1 cellular context compared by ENCODE assay signal in the genomic region with DNA sequence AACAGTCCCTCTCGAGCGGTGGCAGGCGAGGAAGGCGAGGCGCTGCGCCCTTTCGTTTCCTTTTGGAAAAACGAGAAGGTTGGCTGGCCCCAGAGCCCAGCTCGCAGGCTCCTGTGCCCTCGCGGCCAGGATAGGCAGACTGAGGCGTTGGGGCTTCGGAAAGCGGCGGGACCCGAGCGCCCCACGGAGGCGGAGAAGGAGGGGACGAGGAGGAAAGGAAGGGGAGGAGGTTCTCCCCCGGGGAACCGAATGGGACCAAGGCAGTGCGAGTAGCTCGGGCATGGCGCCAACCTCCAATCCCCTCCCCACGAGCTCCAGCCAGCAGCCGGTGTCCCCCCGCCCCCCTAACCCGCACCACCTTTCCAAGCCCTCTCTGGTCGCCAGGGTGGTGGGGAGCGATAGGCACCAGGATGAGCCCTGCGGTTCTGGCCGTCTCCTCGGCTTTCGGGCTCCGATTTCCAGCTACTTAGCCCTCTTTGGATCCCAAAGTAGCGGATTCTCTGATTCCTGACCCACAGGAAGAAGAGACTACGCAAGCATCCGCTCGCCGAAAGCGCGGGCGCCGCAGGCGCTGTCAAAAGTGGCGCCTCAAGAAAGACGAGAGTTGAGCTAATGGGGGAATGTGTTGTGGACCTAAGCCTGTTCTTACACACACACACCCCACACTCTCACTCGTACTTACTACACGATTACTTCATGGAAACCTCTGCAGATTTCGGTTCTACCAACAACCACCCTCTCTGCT.
TF ChIP-seq lines count a peak whose summit lies in the region.

No MANE protein-coding gene starts in this region.

TF ChIP-seq in GM23338, 12 proteins besides CTCF, POLR2A, EP300 and RAD21 (continued from another document):
- TF ChIP-seq, protein P1, sequence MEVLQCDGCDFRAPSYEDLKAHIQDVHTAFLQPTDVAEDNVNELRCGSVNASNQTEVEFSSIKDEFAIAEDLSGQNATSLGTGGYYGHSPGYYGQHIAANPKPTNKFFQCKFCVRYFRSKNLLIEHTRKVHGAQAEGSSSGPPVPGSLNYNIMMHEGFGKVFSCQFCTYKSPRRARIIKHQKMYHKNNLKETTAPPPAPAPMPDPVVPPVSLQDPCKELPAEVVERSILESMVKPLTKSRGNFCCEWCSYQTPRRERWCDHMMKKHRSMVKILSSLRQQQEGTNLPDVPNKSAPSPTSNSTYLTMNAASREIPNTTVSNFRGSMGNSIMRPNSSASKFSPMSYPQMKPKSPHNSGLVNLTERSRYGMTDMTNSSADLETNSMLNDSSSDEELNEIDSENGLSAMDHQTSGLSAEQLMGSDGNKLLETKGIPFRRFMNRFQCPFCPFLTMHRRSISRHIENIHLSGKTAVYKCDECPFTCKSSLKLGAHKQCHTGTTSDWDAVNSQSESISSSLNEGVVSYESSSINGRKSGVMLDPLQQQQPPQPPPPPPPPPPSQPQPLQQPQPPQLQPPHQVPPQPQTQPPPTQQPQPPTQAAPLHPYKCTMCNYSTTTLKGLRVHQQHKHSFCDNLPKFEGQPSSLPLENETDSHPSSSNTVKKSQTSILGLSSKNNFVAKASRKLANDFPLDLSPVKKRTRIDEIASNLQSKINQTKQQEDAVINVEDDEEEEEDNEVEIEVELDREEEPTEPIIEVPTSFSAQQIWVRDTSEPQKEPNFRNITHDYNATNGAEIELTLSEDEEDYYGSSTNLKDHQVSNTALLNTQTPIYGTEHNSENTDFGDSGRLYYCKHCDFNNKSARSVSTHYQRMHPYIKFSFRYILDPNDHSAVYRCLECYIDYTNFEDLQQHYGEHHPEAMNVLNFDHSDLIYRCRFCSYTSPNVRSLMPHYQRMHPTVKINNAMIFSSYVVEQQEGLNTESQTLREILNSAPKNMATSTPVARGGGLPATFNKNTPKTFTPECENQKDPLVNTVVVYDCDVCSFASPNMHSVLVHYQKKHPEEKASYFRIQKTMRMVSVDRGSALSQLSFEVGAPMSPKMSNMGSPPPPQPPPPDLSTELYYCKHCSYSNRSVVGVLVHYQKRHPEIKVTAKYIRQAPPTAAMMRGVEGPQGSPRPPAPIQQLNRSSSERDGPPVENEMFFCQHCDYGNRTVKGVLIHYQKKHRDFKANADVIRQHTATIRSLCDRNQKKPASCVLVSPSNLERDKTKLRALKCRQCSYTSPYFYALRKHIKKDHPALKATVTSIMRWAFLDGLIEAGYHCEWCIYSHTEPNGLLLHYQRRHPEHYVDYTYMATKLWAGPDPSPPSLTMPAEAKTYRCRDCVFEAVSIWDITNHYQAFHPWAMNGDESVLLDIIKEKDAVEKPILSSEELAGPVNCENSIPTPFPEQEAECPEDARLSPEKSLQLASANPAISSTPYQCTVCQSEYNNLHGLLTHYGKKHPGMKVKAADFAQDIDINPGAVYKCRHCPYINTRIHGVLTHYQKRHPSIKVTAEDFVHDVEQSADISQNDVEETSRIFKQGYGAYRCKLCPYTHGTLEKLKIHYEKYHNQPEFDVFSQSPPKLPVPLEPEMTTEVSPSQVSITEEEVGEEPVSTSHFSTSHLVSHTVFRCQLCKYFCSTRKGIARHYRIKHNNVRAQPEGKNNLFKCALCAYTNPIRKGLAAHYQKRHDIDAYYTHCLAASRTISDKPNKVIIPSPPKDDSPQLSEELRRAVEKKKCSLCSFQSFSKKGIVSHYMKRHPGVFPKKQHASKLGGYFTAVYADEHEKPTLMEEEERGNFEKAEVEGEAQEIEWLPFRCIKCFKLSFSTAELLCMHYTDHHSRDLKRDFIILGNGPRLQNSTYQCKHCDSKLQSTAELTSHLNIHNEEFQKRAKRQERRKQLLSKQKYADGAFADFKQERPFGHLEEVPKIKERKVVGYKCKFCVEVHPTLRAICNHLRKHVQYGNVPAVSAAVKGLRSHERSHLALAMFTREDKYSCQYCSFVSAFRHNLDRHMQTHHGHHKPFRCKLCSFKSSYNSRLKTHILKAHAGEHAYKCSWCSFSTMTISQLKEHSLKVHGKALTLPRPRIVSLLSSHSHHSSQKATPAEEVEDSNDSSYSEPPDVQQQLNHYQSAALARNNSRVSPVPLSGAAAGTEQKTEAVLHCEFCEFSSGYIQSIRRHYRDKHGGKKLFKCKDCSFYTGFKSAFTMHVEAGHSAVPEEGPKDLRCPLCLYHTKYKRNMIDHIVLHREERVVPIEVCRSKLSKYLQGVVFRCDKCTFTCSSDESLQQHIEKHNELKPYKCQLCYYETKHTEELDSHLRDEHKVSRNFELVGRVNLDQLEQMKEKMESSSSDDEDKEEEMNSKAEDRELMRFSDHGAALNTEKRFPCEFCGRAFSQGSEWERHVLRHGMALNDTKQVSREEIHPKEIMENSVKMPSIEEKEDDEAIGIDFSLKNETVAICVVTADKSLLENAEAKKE (CRISPR knock-in tag; IDR thresholded peaks at IDR 0.05) = no peak
- no peak for TF ChIP-seq REST (IDR thresholded peaks at IDR 0.05; ENCODE audit: unreplicated experiment)
- TF ChIP-seq EZH2 (IDR thresholded peaks at IDR 0.05; ENCODE audit: low read depth, unreplicated experiment) = no peak
- no peak for TF ChIP-seq EZH2phosphoT487 (IDR thresholded peaks at IDR 0.05; ENCODE audit: unreplicated experiment)
- TF ChIP-seq POLR2AphosphoS5 (IDR thresholded peaks at IDR 0.05; ENCODE audit: low read depth) = no peak; the same call in 1 of the 2 replicates
- no peak for TF ChIP-seq ZNF331 (CRISPR knock-in tag; IDR thresholded peaks at IDR 0.05; ENCODE audit: low read depth)
- TF ChIP-seq ETS1 (IDR thresholded peaks at IDR 0.05) = no peak
- no peak for TF ChIP-seq ZNF114 (CRISPR knock-in tag; IDR thresholded peaks at IDR 0.05)
- no peak for TF ChIP-seq CREB1 (CRISPR knock-in tag; IDR thresholded peaks at IDR 0.05; ENCODE audit: low read depth)
- TF ChIP-seq NANOG (IDR thresholded peaks at IDR 0.05; ENCODE audit: borderline replicate concordance) = no peak
